1 cellular context compared by ENCODE assay signal in the genomic region with DNA sequence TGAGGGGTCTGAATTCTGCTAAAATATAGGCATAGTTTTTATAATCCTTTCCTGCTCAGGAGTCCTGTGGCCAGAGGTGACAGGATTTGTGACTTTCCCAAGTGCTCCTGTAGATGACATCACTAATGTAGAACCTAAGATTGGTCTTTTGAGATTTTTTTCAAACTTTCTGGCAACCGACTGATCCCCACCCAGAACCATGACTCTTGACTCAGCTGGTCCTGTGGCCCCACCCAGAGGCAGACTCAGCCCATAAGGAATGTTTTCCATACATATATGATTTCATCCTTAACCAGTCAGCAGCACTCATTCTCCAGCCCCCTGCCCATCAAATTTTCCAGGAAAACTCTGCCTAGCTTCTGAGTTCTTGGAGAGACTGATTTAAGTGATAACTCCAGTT.
TF ChIP-seq lines count a peak whose summit lies in the region.

No MANE protein-coding gene starts in this region.

TF ChIP-seq in HepG2, 621 proteins besides CTCF, POLR2A, EP300 and RAD21:
- TF ChIP-seq CREB1 (IDR thresholded peaks at IDR 0.05) (peak; percentile 23; the same call in 1 of the 2 replicates), CREB1 (CRISPR knock-in tag; IDR thresholded peaks at IDR 0.05) (no peak), ATF7 (IDR thresholded peaks at IDR 0.05) (no peak), ATF7 (CRISPR knock-in tag; IDR thresholded peaks at IDR 0.05) (no peak)
